ENCODE assay signal across 9 cellular contexts in the genomic region with DNA sequence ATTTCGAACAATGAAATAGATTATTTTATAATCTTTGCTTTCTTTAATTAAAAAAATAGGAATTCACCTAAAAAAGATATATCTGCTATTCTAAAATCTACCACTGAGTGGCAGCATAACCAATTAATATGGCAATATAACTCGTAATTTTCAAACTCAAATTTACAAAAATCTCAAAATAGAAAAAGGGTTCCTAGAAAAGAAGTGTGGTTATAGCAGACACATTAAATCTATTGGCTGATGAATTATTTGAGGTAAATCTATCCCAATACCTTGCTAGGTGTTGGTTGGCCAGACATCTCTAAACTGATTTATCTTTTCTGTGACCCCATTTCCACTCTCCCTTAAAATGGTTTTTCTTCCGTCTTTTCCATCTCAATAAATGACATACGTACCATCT. TPM values are rescaled to one million over a fixed set of nuclear protein-coding genes. Genes with fewer than 3 reads are reported as not detected.
DNase-seq lines count a peak whose midpoint lies in the region; ATAC-seq and TF ChIP-seq lines count a peak whose summit lies in the region.
"Had no signal": no experiment of that assay in that cellular context is flagged by ENCODE, and none has a peak within 500 bp of the region (broad histone marks: within the 10 kb centered on the region; RNA-seq: fewer than 3 reads in every experiment).

No MANE protein-coding gene starts in this region.

- H3K4me3 Mint-ChIP-seq in type B pancreatic cell, result no peak overlapping the region
- H3K4me3 Mint-ChIP-seq: T-helper 1 cell treated with Interleukin-12 subunit alpha and Interleukin-12 subunit beta and Interleukin-4 antibody, amounts not matched to agents 30 μg/mL and 1 μg/mL, for 36 hours had no signal

- no peaks in the 10 kb centered on the region for H3K9me3 ChIP-seq in cardiac muscle cell (ENCODE audit: low read depth)
- no peaks in the 10 kb centered on the region for H3K9me3 ChIP-seq in RWPE2 (ENCODE audit: severe bottlenecking)

- no peaks in the 10 kb centered on the region for H3K9me3 Mint-ChIP-seq in type B pancreatic cell
- H3K9me3 Mint-ChIP-seq: T-helper 1 cell treated with Interleukin-12 subunit alpha and Interleukin-12 subunit beta and Interleukin-4 antibody, amounts not matched to agents 30 μg/mL and 1 μg/mL, for 36 hours had no signal

- H3K4me1 ChIP-seq in cardiac muscle cell (ENCODE audit: low read depth) (no peaks in the 10 kb centered on the region), RWPE2 (ENCODE audit: insufficient read depth, poor library complexity, severe bottlenecking) (no peaks in the 10 kb centered on the region)

- no peak for ATAC-seq in left cardiac atrium
- no peak for ATAC-seq in RWPE2 (ENCODE audit: low read depth)
- ATAC-seq in GM18502 (IDR thresholded peaks at IDR 0.05; ENCODE audit: poor library complexity, unreplicated experiment), result no peak
- ATAC-seq in GM19328 (IDR thresholded peaks at IDR 0.05; ENCODE audit: unreplicated experiment), result no peak
- no peak for ATAC-seq in GM21423 (IDR thresholded peaks at IDR 0.05; ENCODE audit: unreplicated experiment)

- peaks cover 70% of the 10 kb centered on the region for H3K27me3 Mint-ChIP-seq in type B pancreatic cell

- H3K27me3 ChIP-seq in cardiac muscle cell (peaks cover 62% of the 10 kb centered on the region), RWPE2 (ENCODE audit: insufficient read depth, poor library complexity, severe bottlenecking) (peaks cover 4% of the 10 kb centered on the region)

- no peaks in the 10 kb centered on the region for H3K36me3 Mint-ChIP-seq in type B pancreatic cell

- H3K4me3 ChIP-seq in cardiac muscle cell (no peak overlapping the region), RWPE2 (ENCODE audit: severe bottlenecking) (no peak overlapping the region)

- no peak overlapping the region for H3K27ac Mint-ChIP-seq in type B pancreatic cell
- H3K27ac Mint-ChIP-seq: T-helper 1 cell treated with Interleukin-12 subunit alpha and Interleukin-12 subunit beta and Interleukin-4 antibody, amounts not matched to agents 30 μg/mL and 1 μg/mL, for 36 hours had no signal

- TF ChIP-seq CTCF in cardiac muscle cell (IDR thresholded peaks at IDR 0.05; ENCODE audit: low read depth, low read length) (peak; percentile 44), RWPE2 (IDR thresholded peaks at IDR 0.05; ENCODE audit: poor library complexity, severe bottlenecking) (peak; percentile 90), type B pancreatic cell (conservative IDR thresholded peaks at IDR 0.05) (peak; percentile 91)

- no peaks in the 10 kb centered on the region for H3K36me3 ChIP-seq in cardiac muscle cell
- H3K36me3 ChIP-seq in RWPE2 (ENCODE audit: low read depth), result no peaks in the 10 kb centered on the region

- H3K4me1 Mint-ChIP-seq in type B pancreatic cell (ENCODE audit: unreplicated experiment), result no peaks in the 10 kb centered on the region

- DNase-seq in cardiac muscle cell (ENCODE audit: low read depth in 1 of 2, low spot score in 1 of 2) (peak in 1 of 2 donors; percentile 34), left cardiac atrium (no peak), RWPE2 (ENCODE audit: low spot score) (no peak), hepatic stellate cell (ENCODE audit: low spot score) (peak; percentile 6), type B pancreatic cell (ENCODE audit: extremely low spot score, unreplicated experiment) (no peak)

- no peak overlapping the region for H3K27ac ChIP-seq in cardiac muscle cell
- no peak overlapping the region for H3K27ac ChIP-seq in RWPE2 (ENCODE audit: poor library complexity, severe bottlenecking)

- intact Hi-C loops in left cardiac atrium (cut with DNase I), result loop anchor here (1.0 to 10.0 kb wide), 4 partner anchors 72 to 282 kb away; no protein-coding TSS in a partner anchor

RNA-seq across cellular contexts. Expression of a gene that starts 30.2 kb away (rescaled TPM):
- total RNA-seq in cardiac muscle cell, result 16.5 and 20.7 TPM in 2 replicates
- polyA plus RNA-seq in cardiac muscle cell, result 13.5 and 14.5 TPM in 2 replicates
- total RNA-seq in left cardiac atrium, result 1 to 10 TPM; 1.1 to 1.3 TPM
- total RNA-seq in type B pancreatic cell (ENCODE audit: low replicate concordance), result 0.24 and 1.4 TPM in 2 replicates

RNA-seq across cellular contexts. Expression of a gene that starts 40.6 kb away (rescaled TPM):
- total RNA-seq in cardiac muscle cell, result 6.1 and 9.0 TPM in 2 replicates
- 7.0 and 11.1 TPM in 2 replicates for polyA plus RNA-seq in cardiac muscle cell
- total RNA-seq in left cardiac atrium, result 10 to 100 TPM; 27.3 to 27.4 TPM
- total RNA-seq in type B pancreatic cell (ENCODE audit: low replicate concordance), result 8.3 and 10.7 TPM in 2 replicates

RNA-seq across cellular contexts. Expression of a gene that starts 52.4 kb away (rescaled TPM):
- total RNA-seq in cardiac muscle cell (1.5 and 4.8 TPM in 2 replicates), left cardiac atrium (10 to 100 TPM; 12.3 to 14.4 TPM), type B pancreatic cell (ENCODE audit: low replicate concordance) (2.6 and 2.9 TPM in 2 replicates)
- polyA plus RNA-seq in cardiac muscle cell, result 0.51 and 1.4 TPM in 2 replicates
